1 cellular context compared by ENCODE assay signal in genomic region chr6:13814176-13814937, GRCh38.
A peak's percentile ranks its signal among the peaks of the same experiment; 100 is the strongest.
TF ChIP-seq lines count a peak whose summit lies in the region.

TSS of gene MCUR1 (minus strand) at chr6:13814557. CDS start at chr6:13814429, 128 bp downstream.

TF ChIP-seq in HepG2, 621 proteins besides CTCF, POLR2A, EP300 and RAD21 (continued from another document and continues in another):
- TF ChIP-seq ZBED4 (CRISPR knock-in tag; IDR thresholded peaks at IDR 0.05; ENCODE audit: borderline replicate concordance) (peak; percentile 40; the same call in 1 of the 2 replicates), BRCA1 (CRISPR knock-in tag; IDR thresholded peaks at IDR 0.05) (0 out of 2 replicates have a peak, but pooled peaks have one; percentile 63), ZNF441 (CRISPR knock-in tag; IDR thresholded peaks at IDR 0.05; ENCODE audit: borderline replicate concordance) (peak; percentile 88; the same call in 1 of the 2 replicates), ZBTB1 (CRISPR knock-in tag; IDR thresholded peaks at IDR 0.05; ENCODE audit: borderline replicate concordance) (no peak), CHCHD3 (CRISPR knock-in tag; IDR thresholded peaks at IDR 0.05) (no peak; the same call in 1 of the 2 replicates), JUN (CRISPR knock-in tag; IDR thresholded peaks at IDR 0.05) (no peak), HOXA3 (CRISPR knock-in tag; IDR thresholded peaks at IDR 0.05) (peak; percentile 84), ZZZ3 (CRISPR knock-in tag; IDR thresholded peaks at IDR 0.05; ENCODE audit: borderline replicate concordance) (peak; percentile 46; the same call in 1 of the 2 replicates), CC2D1A (CRISPR knock-in tag; IDR thresholded peaks at IDR 0.05) (0 out of 2 replicates have a peak, but pooled peaks have one; percentile 36), RNF2 (conservative IDR thresholded peaks at IDR 0.05; ENCODE audit: low read depth) (peak; percentile 97), MIER3 (CRISPR knock-in tag; IDR thresholded peaks at IDR 0.05; ENCODE audit: borderline replicate concordance) (no peak), ZFP90 (CRISPR knock-in tag; IDR thresholded peaks at IDR 0.05; ENCODE audit: borderline replicate concordance) (peak; percentile 15; the same call in 1 of the 2 replicates), AKAP8 (CRISPR knock-in tag; IDR thresholded peaks at IDR 0.05) (no peak), ATRX (CRISPR knock-in tag; IDR thresholded peaks at IDR 0.05; ENCODE audit: borderline replicate concordance) (no peak), MYNN (CRISPR knock-in tag; IDR thresholded peaks at IDR 0.05; ENCODE audit: low read depth) (no peak), PAX8 (CRISPR knock-in tag; IDR thresholded peaks at IDR 0.05; ENCODE audit: borderline replicate concordance) (no peak; the same call in 1 of the 2 replicates), FOXJ3 (CRISPR knock-in tag; IDR thresholded peaks at IDR 0.05; ENCODE audit: borderline replicate concordance) (no peak), PBX3 (CRISPR knock-in tag; IDR thresholded peaks at IDR 0.05; ENCODE audit: borderline replicate concordance) (0 out of 2 replicates have a peak, but pooled peaks have one; percentile 43), ZNF34 (CRISPR knock-in tag; IDR thresholded peaks at IDR 0.05; ENCODE audit: borderline replicate concordance) (peak; percentile 78; the same call in 1 of the 2 replicates), NCOA2 (CRISPR knock-in tag; IDR thresholded peaks at IDR 0.05) (no peak; the same call in 1 of the 2 replicates), GLI4 (CRISPR knock-in tag; IDR thresholded peaks at IDR 0.05; ENCODE audit: borderline replicate concordance) (peak; percentile 37), ZNF180 (CRISPR knock-in tag; IDR thresholded peaks at IDR 0.05; ENCODE audit: borderline replicate concordance, low read depth) (no peak), IRF1 (CRISPR knock-in tag; IDR thresholded peaks at IDR 0.05; ENCODE audit: low read depth) (0 out of 2 replicates have a peak, but pooled peaks have one; percentile 36), ZBTB25 (CRISPR knock-in tag; IDR thresholded peaks at IDR 0.05) (no peak; the same call in 1 of the 2 replicates), RBAK (CRISPR knock-in tag; IDR thresholded peaks at IDR 0.05) (no peak), ZNF207 (IDR thresholded peaks at IDR 0.05; ENCODE audit: borderline replicate concordance) (no peak), HBP1 (CRISPR knock-in tag; IDR thresholded peaks at IDR 0.05; ENCODE audit: low read depth) (peak; percentile 46; the same call in 1 of the 2 replicates), ELF3 (CRISPR knock-in tag; IDR thresholded peaks at IDR 0.05) (peak; percentile 48), TERF1 (CRISPR knock-in tag; IDR thresholded peaks at IDR 0.05) (peak; percentile 8; the same call in 1 of the 2 replicates), ZNF558 (CRISPR knock-in tag; IDR thresholded peaks at IDR 0.05; ENCODE audit: borderline replicate concordance) (peak; percentile 64; the same call in 1 of the 2 replicates), MAZ (IDR thresholded peaks at IDR 0.05; ENCODE audit: borderline replicate concordance, low read depth, low read length) (0 out of 2 replicates have a peak, but pooled peaks have one; percentile 42), MAZ (CRISPR knock-in tag; IDR thresholded peaks at IDR 0.05; ENCODE audit: low read depth) (peak; percentile 99), THYN1 (CRISPR knock-in tag; IDR thresholded peaks at IDR 0.05; ENCODE audit: borderline replicate concordance, low read depth) (no peak), HNRNPUL1 (IDR thresholded peaks at IDR 0.05; ENCODE audit: low read depth, low read length) (no peak), CHD4 (IDR thresholded peaks at IDR 0.05; ENCODE audit: borderline replicate concordance, low read length) (no peak), ZNF609 (CRISPR knock-in tag; IDR thresholded peaks at IDR 0.05; ENCODE audit: borderline replicate concordance) (0 out of 2 replicates have a peak, but pooled peaks have one; percentile 35), ZFP62 (CRISPR knock-in tag; IDR thresholded peaks at IDR 0.05) (0 out of 2 replicates have a peak, but pooled peaks have one; percentile 31), ZNF891 (CRISPR knock-in tag; IDR thresholded peaks at IDR 0.05) (peak; percentile 15; the same call in 1 of the 2 replicates), NKX3-1 (CRISPR knock-in tag; IDR thresholded peaks at IDR 0.05) (no peak; the same call in 1 of the 2 replicates), ZNF337 (CRISPR knock-in tag; IDR thresholded peaks at IDR 0.05; ENCODE audit: borderline replicate concordance, low read depth) (peak; percentile 58; the same call in 1 of the 2 replicates), MATR3 (CRISPR knock-in tag; IDR thresholded peaks at IDR 0.05) (no peak), TRAFD1 (CRISPR knock-in tag; IDR thresholded peaks at IDR 0.05; ENCODE audit: borderline replicate concordance) (no peak), KLF11 (CRISPR knock-in tag; IDR thresholded peaks at IDR 0.05) (0 out of 2 replicates have a peak, but pooled peaks have one; percentile 27), ZFX (CRISPR knock-in tag; IDR thresholded peaks at IDR 0.05; ENCODE audit: low read depth) (peak; percentile 96), SETDB1 (CRISPR knock-in tag; IDR thresholded peaks at IDR 0.05; ENCODE audit: borderline replicate concordance) (no peak)
